In genomic region chr2:97663962-97664635, GRCh38 we compare ENCODE assay signal across 1 cellular context.
TF ChIP-seq lines count a peak whose summit lies in the region.

Gene ACTR1B, minus strand, starts transcription at chr2:97664044. Its CDS starts 154 bp downstream, at chr2:97663890.

TF ChIP-seq in GM12878, 131 proteins besides CTCF, POLR2A, EP300 and RAD21 (continued from another document):
- TF ChIP-seq MTA2 (IDR thresholded peaks at IDR 0.05; ENCODE audit: low read depth) (peak; percentile 17; the same call in 1 of the 2 replicates), ZBTB40 (IDR thresholded peaks at IDR 0.05; ENCODE audit: borderline replicate concordance) (no peak), BRCA1 (IDR thresholded peaks at IDR 0.05; ENCODE audit: low read depth, low read length) (0 out of 2 replicates have a peak, but pooled peaks have one; percentile 18), FOXK2 (IDR thresholded peaks at IDR 0.05) (no peak), ZBTB33 (IDR thresholded peaks at IDR 0.05) (no peak), MAX (IDR thresholded peaks at IDR 0.05; ENCODE audit: low read depth, low read length) (peak; percentile 39; the same call in 1 of the 2 replicates), CHD2 (IDR thresholded peaks at IDR 0.05; ENCODE audit: borderline replicate concordance, low read depth, low read length) (peak; percentile 93), RUNX3 (IDR thresholded peaks at IDR 0.05; ENCODE audit: low read length) (peak; percentile 58), NR2C2 (IDR thresholded peaks at IDR 0.05; ENCODE audit: borderline replicate concordance, control insufficient read depth, insufficient read length, low read depth) (no peak), POLR2AphosphoS5 (IDR thresholded peaks at IDR 0.05; ENCODE audit: low read length) (peak; percentile 78; the same call in 1 of the 2 replicates), BMI1 (IDR thresholded peaks at IDR 0.05; ENCODE audit: borderline replicate concordance) (no peak; the same call in 1 of the 2 replicates), SMAD1 (IDR thresholded peaks at IDR 0.05; ENCODE audit: low read depth, partially characterized antibody) (no peak), SP1 (IDR thresholded peaks at IDR 0.05; ENCODE audit: low read depth, low read length) (peak; percentile 92), NBN (IDR thresholded peaks at IDR 0.05) (peak; percentile 89), SKIL (IDR thresholded peaks at IDR 0.05; ENCODE audit: low read depth, poor library complexity, severe bottlenecking) (peak; percentile 58), STAT1 (conservative IDR thresholded peaks at IDR 0.05) (no peak), POU2F2 (IDR thresholded peaks at IDR 0.05; ENCODE audit: borderline replicate concordance, low read depth, low read length) (peak; percentile 45; the same call in 2 of the 3 replicates), STAT3 (IDR thresholded peaks at IDR 0.05; ENCODE audit: low read depth, low read length) (no peak), CHD4 (IDR thresholded peaks at IDR 0.05) (no peak), EED (IDR thresholded peaks at IDR 0.05; ENCODE audit: low read depth) (peak; percentile 68; the same call in 1 of the 2 replicates), CREB1 (IDR thresholded peaks at IDR 0.05; ENCODE audit: low read depth) (peak; percentile 91), NR2F1 (conservative IDR thresholded peaks at IDR 0.05) (no peak), ZNF622 (IDR thresholded peaks at IDR 0.05) (peak; percentile 68), E4F1 (IDR thresholded peaks at IDR 0.05; ENCODE audit: borderline replicate concordance, partially characterized antibody) (peak; percentile 47), RELA (IDR thresholded peaks at IDR 0.05; ENCODE audit: borderline replicate concordance, partially characterized antibody) (no peak), KLF5 (IDR thresholded peaks at IDR 0.05; ENCODE audit: partially characterized antibody) (peak; percentile 61), PAX8 (IDR thresholded peaks at IDR 0.05) (no peak), CBX3 (IDR thresholded peaks at IDR 0.05; ENCODE audit: borderline replicate concordance, low read depth) (no peak), POLR2AphosphoS2 (IDR thresholded peaks at IDR 0.05; ENCODE audit: low read depth, low read length) (peak; percentile 52; the same call in 1 of the 2 replicates), NFIC (IDR thresholded peaks at IDR 0.05; ENCODE audit: low read depth, low read length) (no peak), KDM1A (IDR thresholded peaks at IDR 0.05; ENCODE audit: borderline replicate concordance) (no peak), TBL1XR1 (IDR thresholded peaks at IDR 0.05; ENCODE audit: low read depth, low read length) (no peak), RELB (IDR thresholded peaks at IDR 0.05; ENCODE audit: low read depth) (peak; percentile 93), HSF1 (IDR thresholded peaks at IDR 0.05; ENCODE audit: low read depth, low read length) (0 out of 2 replicates have a peak, but pooled peaks have one; percentile 13), YY1 (IDR thresholded peaks at IDR 0.05; ENCODE audit: low read depth, low read length) (peak; percentile 42), TCF3 (IDR thresholded peaks at IDR 0.05; ENCODE audit: borderline replicate concordance, insufficient read depth, low read depth, low read length) (0 out of 2 replicates have a peak, but pooled peaks have one; percentile 33)
